ENCODE assay signal across 20 cellular contexts in genomic region chr7:156544199-156544598, GRCh38.
A peak's percentile ranks its signal among the peaks of the same experiment; 100 is the strongest.
DNase-seq lines count a peak whose midpoint lies in the region; ATAC-seq, FAIRE-seq and TF ChIP-seq lines count a peak whose summit lies in the region.
"Had no signal": no experiment of that assay in that cellular context is flagged by ENCODE, and none has a peak within 500 bp of the region (broad histone marks: within the 10 kb centered on the region; RNA-seq: fewer than 3 reads in every experiment).

No MANE protein-coding gene starts in this region.

- no peak overlapping the region for H2AK5ac ChIP-seq in H9 (ENCODE audit: insufficient read length, low read length)

- H2BK120ac ChIP-seq in H9 (ENCODE audit: low read depth, low read length, poor library complexity, severe bottlenecking), result no peak overlapping the region

- no peaks in the 10 kb centered on the region for H3K9me2 ChIP-seq in neural cell (ENCODE audit: insufficient read depth, low read length)

- TF ChIP-seq POLR2A in K562 (conservative IDR thresholded peaks at IDR 0.05) (no peak), upper lobe of left lung (IDR thresholded peaks at IDR 0.05) (no peak)

- H4K5ac ChIP-seq in H9 (ENCODE audit: insufficient read length, low read depth, low read length), result no peak overlapping the region

- no peak overlapping the region for H2BK20ac ChIP-seq in H9 (ENCODE audit: low read depth, low read length, poor library complexity, severe bottlenecking)

- H2BK5ac ChIP-seq in H9 (ENCODE audit: insufficient read length, low read length), result no peak overlapping the region

- TF ChIP-seq RAD21 in K562 (CRISPR knock-in tag; conservative IDR thresholded peaks at IDR 0.05 in 1 of 2, IDR thresholded peaks at IDR 0.05 in 1 of 2) (peak in 1 of 2 experiments; percentile 50; a peak in 2 of 4 replicates), neural cell (conservative IDR thresholded peaks at IDR 0.05) (peak; percentile 11)

- DNase-seq in H9 (no peak), K562 (ENCODE audit: extremely low read depth in 1 of 4, low spot score in 3 of 4) (peak in 2 of 4 experiments; percentile 41 to 42), left lobe of liver (ENCODE audit: low spot score) (no peak), upper lobe of left lung (no peak)
- no peak for DNase-seq in stimulated activated CD4-positive, alpha-beta T cell treated with anti-CD3 and anti-CD28 coated beads, Interleukin-4, amount 100 ng/mL, for 1 hour
- DNase-seq in activated CD8-positive, alpha-beta memory T cell treated with anti-CD3 and anti-CD28 coated beads, Interleukin-2, amount 10 ng/mL, durations not matched to agents 7 days and 5 days, result no peak
- DNase-seq: ACHN; BE2C; C1 segment of cervical spinal cord; Caco-2; CD4-positive, alpha-beta T cell; HCEC 1CT; HFFc6; KG1 had no signal

- no peak overlapping the region for H3K9ac ChIP-seq in H9 (ENCODE audit: extremely low read depth, insufficient read length, low read length)
- H3K9ac ChIP-seq in K562 (ENCODE audit: insufficient read depth in 1 of 2, low read depth in 2 of 2, low read length in 2 of 2), result no peak overlapping the region
- no peak overlapping the region for H3K9ac ChIP-seq in neural cell (ENCODE audit: low read length)

- H3K4me2 ChIP-seq in H9 (ENCODE audit: insufficient read depth, insufficient read length, low read length) (no peak overlapping the region), K562 (ENCODE audit: insufficient read depth, low read length) (no peak overlapping the region), neural cell (ENCODE audit: low read length) (no peak overlapping the region)

- H4K8ac ChIP-seq in H9 (replicated peaks; ENCODE audit: insufficient read length, low read depth, low read length), result no peak overlapping the region

- H2AFZ ChIP-seq in H9 (ENCODE audit: low read length), result no peak overlapping the region
- no peak overlapping the region for H2AFZ ChIP-seq in K562 (ENCODE audit: low read depth, low read length)
- H2AFZ ChIP-seq in neural cell (ENCODE audit: low read depth, low read length), result no peak overlapping the region

- H4K20me1 ChIP-seq in H9 (ENCODE audit: control insufficient read depth, insufficient read depth, insufficient read length), result no peaks in the 10 kb centered on the region
- no peaks in the 10 kb centered on the region for H4K20me1 ChIP-seq in K562 (replicated peaks; ENCODE audit: control insufficient read depth, insufficient read depth, low read length)
- no peaks in the 10 kb centered on the region for H4K20me1 ChIP-seq in neural cell (ENCODE audit: insufficient read depth)

- H3T11ph ChIP-seq in H9 (ENCODE audit: low read length), result no peak overlapping the region

- no TSS peak for BruUV-seq in K562 (replicated peaks; lab: Mats Ljungman, UMichigan)

- peak overlapping the region; percentile 47 for H3K18ac ChIP-seq in H9 (ENCODE audit: insufficient read length, low read depth, low read length)

- H3F3A ChIP-seq in neural cell (ENCODE audit: insufficient read depth, low read length, poor library complexity, severe bottlenecking), result no peaks in the 10 kb centered on the region

- H2BK12ac ChIP-seq in H9 (ENCODE audit: insufficient read length, low read depth, low read length), result no peak overlapping the region

- H3K9me1 ChIP-seq in K562 (ENCODE audit: control insufficient read depth, insufficient read depth, low read length), result no peaks in the 10 kb centered on the region

- no peak overlapping the region for H3K4me3 ChIP-seq in K562
- H3K4me3 ChIP-seq in neural cell (ENCODE audit: low read length), result no peak overlapping the region
- no peak overlapping the region for H3K4me3 ChIP-seq in upper lobe of left lung

- no peak for TF ChIP-seq CTCF in H9 (conservative IDR thresholded peaks at IDR 0.05)
- peak; percentile 15 to 40 (median 24); a peak in 3 of 6 replicates for TF ChIP-seq CTCF in K562 (IDR thresholded peaks at IDR 0.05 in 2 of 3, conservative IDR thresholded peaks at IDR 0.05 in 1 of 3; ENCODE audit: insufficient read depth in 2 of 3, low read depth in 1 of 3, low read length in 3 of 3)
- TF ChIP-seq CTCF in neural cell (IDR thresholded peaks at IDR 0.05; ENCODE audit: poor library complexity, severe bottlenecking), result no peak
- no peak for TF ChIP-seq CTCF in upper lobe of left lung (IDR thresholded peaks at IDR 0.05)

- ATAC-seq in K562 (peak; percentile 70), left lobe of liver (peak; percentile 87), upper lobe of left lung (ENCODE audit: low FRiP score in 2 of 2) (no peak)
- no peak for ATAC-seq in activated CD8-positive, alpha-beta memory T cell treated with anti-CD3 and anti-CD28 coated beads, Interleukin-2, amount 10 ng/mL, durations not matched to agents 7 days and 5 days

- no peak overlapping the region for H2BK15ac ChIP-seq in H9 (ENCODE audit: low read depth, low read length)

- H3K36me3 Mint-ChIP-seq in H9 (ENCODE audit: insufficient read depth in 1 of 3, low read depth in 3 of 3), result no peaks in the 10 kb centered on the region
- H3K36me3 Mint-ChIP-seq in activated CD8-positive, alpha-beta memory T cell treated with anti-CD3 and anti-CD28 coated beads, Interleukin-2, amount 10 ng/mL, durations not matched to agents 7 days and 5 days, result no peaks in the 10 kb centered on the region

- FAIRE-seq in K562 (lab: Jason Lieb, UNC), result peak; percentile 56
- FAIRE-seq: D721Med, G401.6, GM12891, HTR-8/SVneo had no signal

- H3K36me3 ChIP-seq in K562 (ENCODE audit: control insufficient read depth, insufficient read depth, low read length), result no peaks in the 10 kb centered on the region
- H3K36me3 ChIP-seq in neural cell (ENCODE audit: insufficient read depth, low read length), result no peaks in the 10 kb centered on the region
- no peaks in the 10 kb centered on the region for H3K36me3 ChIP-seq in upper lobe of left lung
- H3K36me3 ChIP-seq: BE2C had no signal

- no peaks in the 10 kb centered on the region for H3K9me3 Mint-ChIP-seq in H9
- no peaks in the 10 kb centered on the region for H3K9me3 Mint-ChIP-seq in activated CD8-positive, alpha-beta memory T cell treated with anti-CD3 and anti-CD28 coated beads, Interleukin-2, amount 10 ng/mL, durations not matched to agents 7 days and 5 days (ENCODE audit: low read depth)

- H4K91ac ChIP-seq in H9 (ENCODE audit: insufficient read length, low read depth, low read length), result no peak overlapping the region

- H3K79me2 ChIP-seq in H9 (ENCODE audit: insufficient read depth, low read length) (no peaks in the 10 kb centered on the region), K562 (ENCODE audit: control insufficient read depth, insufficient read depth, low read length) (no peaks in the 10 kb centered on the region), neural cell (replicated peaks; ENCODE audit: insufficient read depth, low read length) (no peaks in the 10 kb centered on the region)

- no peak overlapping the region for H3K27ac Mint-ChIP-seq in H9
- no peak overlapping the region for H3K27ac Mint-ChIP-seq in activated CD8-positive, alpha-beta memory T cell treated with anti-CD3 and anti-CD28 coated beads, Interleukin-2, amount 10 ng/mL, durations not matched to agents 7 days and 5 days
- H3K27ac Mint-ChIP-seq: CD4-positive, alpha-beta T cell; HFFc6; IgD-negative memory B cell had no signal

- no peaks in the 10 kb centered on the region for H3K9me3 ChIP-seq in H9 (ENCODE audit: control insufficient read depth, low read depth, low read length)
- no peaks in the 10 kb centered on the region for H3K9me3 ChIP-seq in K562 (replicated peaks; ENCODE audit: control insufficient read depth, insufficient read depth, low read depth, low read length)
- no peaks in the 10 kb centered on the region for H3K9me3 ChIP-seq in neural cell (ENCODE audit: low read length)
- H3K9me3 ChIP-seq in upper lobe of left lung, result no peaks in the 10 kb centered on the region
- H3K9me3 ChIP-seq: BE2C, Caco-2 had no signal

- peaks cover 3 to 15% of the 10 kb centered on the region in 2 experiments; a peak in 3 of 4 replicates for H3K4me1 Mint-ChIP-seq in H9
- peaks cover 6% of the 10 kb centered on the region for H3K4me1 Mint-ChIP-seq in activated CD8-positive, alpha-beta memory T cell treated with anti-CD3 and anti-CD28 coated beads, Interleukin-2, amount 10 ng/mL, durations not matched to agents 7 days and 5 days
- H3K4me1 Mint-ChIP-seq: IgD-negative memory B cell had no signal

- no peak overlapping the region for H3K56ac ChIP-seq in H9 (ENCODE audit: insufficient read length, low read depth, low read length)

- H3K4me1 ChIP-seq in H9 (ENCODE audit: insufficient read depth, low read length), result no peaks in the 10 kb centered on the region; the same call in 1 of the 2 replicates
- peaks cover 0 to 4% of the 10 kb centered on the region in 2 experiments; a peak in 4 of 5 replicates for H3K4me1 ChIP-seq in K562 (replicated peaks in 1 of 2; ENCODE audit: control insufficient read depth in 2 of 2, insufficient read depth in 2 of 2, low read length in 2 of 2)
- no peaks in the 10 kb centered on the region for H3K4me1 ChIP-seq in upper lobe of left lung
- H3K4me1 ChIP-seq: BE2C had no signal

- TF ChIP-seq EP300 in K562 (IDR thresholded peaks at IDR 0.05; ENCODE audit: low read length) (no peak), neural cell (conservative IDR thresholded peaks at IDR 0.05; ENCODE audit: poor library complexity, severe bottlenecking) (no peak), upper lobe of left lung (IDR thresholded peaks at IDR 0.05) (no peak)

- H3K23me2 ChIP-seq in H9 (ENCODE audit: insufficient read length, low read depth, low read length, poor library complexity, severe bottlenecking), result no peaks in the 10 kb centered on the region

- H3K27me3 ChIP-seq in H9 (ENCODE audit: insufficient read depth, low read length) (no peaks in the 10 kb centered on the region), K562 (ENCODE audit: control insufficient read depth in 2 of 2, insufficient read depth in 2 of 2, low read length in 2 of 2) (peaks cover 39 to 59% of the 10 kb centered on the region in 2 experiments), neural cell (ENCODE audit: insufficient read depth, low read depth, low read length) (no peaks in the 10 kb centered on the region), upper lobe of left lung (no peaks in the 10 kb centered on the region)
- H3K27me3 ChIP-seq: BE2C had no signal

- H3K27me3 Mint-ChIP-seq in H9 (ENCODE audit: low read depth), result peaks cover 2% of the 10 kb centered on the region; the same call in 1 of the 2 replicates
- H3K27me3 Mint-ChIP-seq in activated CD8-positive, alpha-beta memory T cell treated with anti-CD3 and anti-CD28 coated beads, Interleukin-2, amount 10 ng/mL, durations not matched to agents 7 days and 5 days, result peaks cover 7% of the 10 kb centered on the region

- H3K14ac ChIP-seq in H9 (ENCODE audit: insufficient read depth, low read length), result no peak overlapping the region

- H3K4ac ChIP-seq in H9 (ENCODE audit: low read depth, low read length), result no peak overlapping the region

- intact Hi-C loops in K562 (cut with micrococcal nuclease), result loop anchor here (10.0 kb wide), 2 partner anchors 101 to 271 kb away; partner anchors contain the start of gene RNF32

- in situ Hi-C loops in K562 (cut with MboI), result no loop called here

- no peak overlapping the region for H3K27ac ChIP-seq in H9 (ENCODE audit: insufficient read length, low read depth, low read length)
- no peak overlapping the region for H3K27ac ChIP-seq in K562 (ENCODE audit: extremely low read depth, low read depth, low read length)
- H3K27ac ChIP-seq in neural cell (ENCODE audit: low read length), result no peak overlapping the region
- H3K27ac ChIP-seq in upper lobe of left lung, result no peak overlapping the region

- POLR2A ChIA-PET in K562 (lab: Yijun Ruan, JAX), result interaction anchor here (0.6 to 1.3 kb wide), 2 partner anchors 29 to 436 kb away, joined by 3 read pairs; no protein-coding TSS in a partner anchor

- H3K4me3 Mint-ChIP-seq in H9, result no peak overlapping the region
- H3K4me3 Mint-ChIP-seq in activated CD8-positive, alpha-beta memory T cell treated with anti-CD3 and anti-CD28 coated beads, Interleukin-2, amount 10 ng/mL, durations not matched to agents 7 days and 5 days, result no peak overlapping the region
- H3K4me3 Mint-ChIP-seq: CD4-positive, alpha-beta T cell; HFFc6; IgD-negative memory B cell had no signal

- no peaks in the 10 kb centered on the region for H3K79me1 ChIP-seq in H9 (ENCODE audit: insufficient read depth, low read depth, low read length, poor library complexity, severe bottlenecking)

- H3K23ac ChIP-seq in H9 (ENCODE audit: insufficient read length, low read depth, low read length), result no peak overlapping the region

- CTCF ChIA-PET in K562 (lab: Yijun Ruan, JAX; ENCODE audit: low intra/inter-chr PET ratio), result no interaction called here
- CTCF ChIA-PET in activated CD8-positive, alpha-beta memory T cell treated with anti-CD3 and anti-CD28 coated beads, Interleukin-2, amount 10 ng/mL, durations not matched to agents 7 days and 5 days (lab: Charles Lee), result no interaction called here

- WGBS in H9 (ENCODE audit: extremely low coverage, insufficient read length, low lambda C conversion rate), result no CpG with 5 or more reads among the region's 11 CpGs
- WGBS in K562 (ENCODE audit: insufficient coverage, low coverage, missing lambda C conversion rate), result 2% methylated on average over 11 of the region's 11 CpGs
- 82 to 88% methylated on average over 11 of the region's 11 CpGs for WGBS in upper lobe of left lung, 2 donors

Comparison
In these comparisons a context has a peak if more than half of its experiments do, and no peak if none do; other contexts are left out.
1. CTCF ChIP-seq: peak in K562 (3 of 3); none in H9 (single experiment), neural cell (single experiment) and upper lobe of left lung (0 of 6).
2. ATAC-seq: peak in K562 (single experiment) and left lobe of liver (single experiment); none in upper lobe of left lung (0 of 2) and activated CD8-positive, alpha-beta memory T cell treated with anti-CD3 and anti-CD28 coated beads, Interleukin-2, amount 10 ng/mL, durations not matched to agents 7 days and 5 days (single experiment).